ENCODE assay signal across 7 cellular contexts in the genomic region with DNA sequence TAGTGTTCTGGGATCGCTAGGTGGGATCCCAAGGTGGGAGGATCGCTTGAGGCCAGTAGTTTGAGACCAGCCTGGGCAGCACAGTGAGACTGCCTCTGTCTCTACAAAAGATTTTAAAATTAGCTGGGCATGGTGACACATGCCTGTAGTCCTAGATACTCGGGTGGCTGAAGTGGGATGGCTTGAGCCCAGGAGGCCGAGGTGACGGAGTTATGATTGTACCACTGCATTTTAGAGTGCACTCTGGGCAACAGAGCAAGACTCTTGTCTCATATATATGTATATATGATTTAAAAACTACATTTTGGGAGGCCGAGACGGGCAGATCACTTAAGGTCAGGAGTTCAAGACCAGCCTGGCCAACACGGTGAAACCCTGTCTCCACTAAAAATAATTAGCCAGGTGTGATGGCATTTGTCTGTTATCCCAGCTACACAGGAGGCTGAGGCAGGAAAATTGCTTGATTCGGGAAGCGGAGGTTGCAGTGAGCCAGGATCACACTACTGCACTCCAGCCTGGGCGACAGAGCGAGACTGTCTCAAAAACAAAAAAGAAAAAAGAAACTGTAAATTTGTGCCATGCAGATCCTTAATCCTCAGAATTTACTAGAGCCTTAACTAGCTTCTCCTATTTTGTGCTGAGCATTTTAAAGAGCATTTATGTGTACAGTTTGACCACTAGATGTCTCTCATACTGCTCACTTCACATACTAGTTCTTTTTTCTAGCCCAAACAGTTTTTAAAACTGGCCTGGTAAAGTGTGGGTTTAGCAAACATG.
DNase-seq lines count a peak whose midpoint lies in the region; ATAC-seq and TF ChIP-seq lines count a peak whose summit lies in the region.

No MANE protein-coding gene starts in this region.

- H3K79me2 ChIP-seq in mammary epithelial cell (ENCODE audit: insufficient read depth, low read length), result no peaks in the 10 kb centered on the region

- no peak overlapping the region for H3K9ac ChIP-seq in mammary epithelial cell (ENCODE audit: insufficient read depth, low read length)

- TF ChIP-seq CTCF in GM12873 (IDR thresholded peaks at IDR 0.05; ENCODE audit: insufficient read depth, low read depth, low read length, missing control alignments), result peak; percentile 61
- TF ChIP-seq CTCF in mammary epithelial cell (conservative IDR thresholded peaks at IDR 0.05 in 1 of 2, IDR thresholded peaks at IDR 0.05 in 1 of 2; ENCODE audit: extremely low read depth in 1 of 2, insufficient read depth in 1 of 2, low read depth in 1 of 2, low read length in 2 of 2), result peak; percentile 46 to 65
- peak; percentile 71 for TF ChIP-seq CTCF in kidney epithelial cell (IDR thresholded peaks at IDR 0.05; ENCODE audit: insufficient read depth, low read length, poor library complexity, severe bottlenecking)
- peak; percentile 65 for TF ChIP-seq CTCF in upper lobe of right lung (IDR thresholded peaks at IDR 0.05)

- H3K4me1 ChIP-seq in mammary epithelial cell (ENCODE audit: insufficient read depth, low read length), result no peaks in the 10 kb centered on the region
- no peaks in the 10 kb centered on the region for H3K4me1 ChIP-seq in upper lobe of right lung

- 78% methylated on average over 12 of the region's 12 CpGs for WGBS in mammary epithelial cell (ENCODE audit: low coverage, missing lambda C conversion rate)

- H3K9me3 ChIP-seq in mammary epithelial cell (replicated peaks; ENCODE audit: insufficient read depth, low read length), result no peaks in the 10 kb centered on the region
- no peaks in the 10 kb centered on the region for H3K9me3 ChIP-seq in upper lobe of right lung

- CTCF ChIA-PET in mammary epithelial cell (lab: Charles Lee; ENCODE audit: low non-redundant PET), result interaction anchor here (0.7 to 1.4 kb wide), 3 partner anchors 21 to 284 kb away, joined by 3 to 7 read pairs (median 5); no protein-coding TSS in a partner anchor

- no peak overlapping the region for H2AFZ ChIP-seq in mammary epithelial cell (ENCODE audit: low read depth, low read length)

- no peak overlapping the region for H3K4me2 ChIP-seq in mammary epithelial cell (ENCODE audit: insufficient read depth, low read depth, low read length)

- H3K4me3 ChIP-seq in mammary epithelial cell (replicated peaks in 1 of 3; ENCODE audit: insufficient read depth in 1 of 3, low read depth in 2 of 3, low read length in 3 of 3) (no peak overlapping the region), kidney epithelial cell (ENCODE audit: low read depth, low read length) (no peak overlapping the region), upper lobe of right lung (no peak overlapping the region)

- H3K27ac ChIP-seq in mammary epithelial cell (ENCODE audit: insufficient read depth, low read depth, low read length) (no peak overlapping the region), upper lobe of right lung (no peak overlapping the region)

- peak; percentile 59 for ATAC-seq in HG03064 (IDR thresholded peaks at IDR 0.05; ENCODE audit: low read depth, unreplicated experiment)
- ATAC-seq in upper lobe of right lung, result peak; percentile 79

- H3K36me3 ChIP-seq in mammary epithelial cell (ENCODE audit: insufficient read depth, low read length), result no peaks in the 10 kb centered on the region
- no peaks in the 10 kb centered on the region for H3K36me3 ChIP-seq in kidney epithelial cell (ENCODE audit: control insufficient read depth, insufficient read depth, low read length)
- peaks cover 23% of the 10 kb centered on the region for H3K36me3 ChIP-seq in upper lobe of right lung

- intact Hi-C loops in mammary epithelial cell (cut with micrococcal nuclease) (loop anchor here (1.0 to 5.0 kb wide), 5 partner anchors 21 to 486 kb away; no protein-coding TSS in a partner anchor), upper lobe of right lung (cut with DNase I) (loop anchor here (5.0 kb wide), 1 partner anchor 211 kb away; no protein-coding TSS in a partner anchor)

- BruUV-seq in mammary epithelial cell (replicated peaks; lab: Mats Ljungman, UMichigan), result no TSS peak

- dilution Hi-C loops in mammary epithelial cell (cut with HindIII; ENCODE audit: low sequenced_read_pairs), result no loop called here

- DNase-seq in NCI-H748 treated with DMSO at 0.1 percent for 48 hours (lab: John Stamatoyannopoulos, UW), result peak; percentile 31
- peak; percentile 25 for DNase-seq in mammary epithelial cell
- peak; percentile 23 for DNase-seq in kidney epithelial cell (ENCODE audit: low read depth)
- no peak for DNase-seq in upper lobe of right lung
- no peak for DNase-seq in activated CD4-positive, alpha-beta T cell treated with anti-CD3 and anti-CD28 coated beads for 1 hour

- H4K20me1 ChIP-seq in mammary epithelial cell (ENCODE audit: insufficient read depth, low read length), result no peaks in the 10 kb centered on the region

- in situ Hi-C loops in mammary epithelial cell (cut with MboI; ENCODE audit: low sequenced_read_pairs in 2 of 2), result loop anchor here in 1 of 2 donors (5.0 to 25.0 kb wide), 2 partner anchors 216 to 481 kb away; no protein-coding TSS in a partner anchor

- H3K27me3 ChIP-seq in mammary epithelial cell (ENCODE audit: insufficient read depth, low read length), result no peaks in the 10 kb centered on the region
- no peaks in the 10 kb centered on the region for H3K27me3 ChIP-seq in kidney epithelial cell (ENCODE audit: control insufficient read depth, insufficient read depth, low read length)
- no peaks in the 10 kb centered on the region for H3K27me3 ChIP-seq in upper lobe of right lung

Comparison
In these comparisons a context has a peak if more than half of its experiments do, and no peak if none do; other contexts are left out.
1. DNase-seq: peak in NCI-H748 treated with DMSO at 0.1 percent for 48 hours (single experiment), mammary epithelial cell (single experiment) and kidney epithelial cell (single experiment); none in upper lobe of right lung (single experiment) and activated CD4-positive, alpha-beta T cell treated with anti-CD3 and anti-CD28 coated beads for 1 hour (single experiment).
2. Peak in every context shown above with its lines, with median percentiles within 50 percentile points of each other: CTCF ChIP-seq.